1 cellular context compared by ENCODE assay signal in genomic region chr11:66336234-66337102, GRCh38.
TF ChIP-seq lines count a peak whose summit lies in the region.

RIN1 (minus strand) TSS chr11:66336434; CDS start chr11:66336402, 32 bp downstream.

TF ChIP-seq in HEK293, 187 proteins besides CTCF, POLR2A, EP300 and RAD21 (continued from another document and continues in another):
- TF ChIP-seq ZNF514 (tag by site-specific recombination; IDR thresholded peaks at IDR 0.05) (no peak), MYNN (tag by site-specific recombination; IDR thresholded peaks at IDR 0.05; ENCODE audit: borderline replicate concordance) (peak; percentile 86), HOXA7 (CRISPR knock-in tag; IDR thresholded peaks at IDR 0.05; ENCODE audit: borderline replicate concordance) (no peak), ZNF830 (tag by site-specific recombination; IDR thresholded peaks at IDR 0.05; ENCODE audit: low read depth) (no peak), ZNF433 (tag by site-specific recombination; IDR thresholded peaks at IDR 0.05; ENCODE audit: low read depth) (no peak), ZSCAN18 (tag by site-specific recombination; IDR thresholded peaks at IDR 0.05) (no peak), YY2 (tag by site-specific recombination; IDR thresholded peaks at IDR 0.05) (no peak), HOXD13 (CRISPR knock-in tag; IDR thresholded peaks at IDR 0.05; ENCODE audit: borderline replicate concordance) (no peak), ZNF544 (tag by site-specific recombination; IDR thresholded peaks at IDR 0.05) (no peak), ZXDB (tag by site-specific recombination; IDR thresholded peaks at IDR 0.05) (0 out of 2 replicates have a peak, but pooled peaks have one; percentile 23), ZNF221 (tag by site-specific recombination; IDR thresholded peaks at IDR 0.05; ENCODE audit: borderline replicate concordance) (no peak), KLF9 (tag by site-specific recombination; IDR thresholded peaks at IDR 0.05; ENCODE audit: low read depth) (peak; percentile 27; the same call in 1 of the 2 replicates), ZNF473 (tag by site-specific recombination; IDR thresholded peaks at IDR 0.05) (no peak), ZBTB17 (tag by site-specific recombination; IDR thresholded peaks at IDR 0.05) (no peak), ZNF513 (tag by site-specific recombination; IDR thresholded peaks at IDR 0.05) (no peak), ZNF280D (tag by site-specific recombination; IDR thresholded peaks at IDR 0.05) (no peak), SP2 (tag by site-specific recombination; IDR thresholded peaks at IDR 0.05) (peak; percentile 21; the same call in 1 of the 2 replicates), ZNF37A (tag by site-specific recombination; IDR thresholded peaks at IDR 0.05) (no peak), TCF7L2 (IDR thresholded peaks at IDR 0.05; ENCODE audit: borderline replicate concordance, low read depth, low read length) (no peak), ZNF670 (tag by site-specific recombination; IDR thresholded peaks at IDR 0.05; ENCODE audit: low read depth) (no peak), HIC1 (tag by site-specific recombination; IDR thresholded peaks at IDR 0.05) (peak; percentile 37; the same call in 1 of the 2 replicates), ZNF26 (tag by site-specific recombination; IDR thresholded peaks at IDR 0.05) (no peak), GLI4 (tag by site-specific recombination; IDR thresholded peaks at IDR 0.05) (no peak), ZNF239 (tag by site-specific recombination; IDR thresholded peaks at IDR 0.05) (no peak), ZNF114 (tag by site-specific recombination; IDR thresholded peaks at IDR 0.05) (no peak), ZNF292 (tag by site-specific recombination; IDR thresholded peaks at IDR 0.05; ENCODE audit: borderline replicate concordance, low read depth) (no peak), SP3 (tag by site-specific recombination; IDR thresholded peaks at IDR 0.05) (no peak), OVOL3 (tag by site-specific recombination; IDR thresholded peaks at IDR 0.05) (no peak), ZNF624 (tag by site-specific recombination; IDR thresholded peaks at IDR 0.05) (no peak), ZNF211 (tag by site-specific recombination; IDR thresholded peaks at IDR 0.05; ENCODE audit: low read depth) (no peak), ZNF549 (tag by site-specific recombination; IDR thresholded peaks at IDR 0.05) (no peak), ZNF623 (tag by site-specific recombination; IDR thresholded peaks at IDR 0.05) (no peak), ZNF175 (tag by site-specific recombination; IDR thresholded peaks at IDR 0.05) (no peak), ZNF48 (tag by site-specific recombination; IDR thresholded peaks at IDR 0.05) (no peak), ZNF664 (tag by site-specific recombination; IDR thresholded peaks at IDR 0.05) (no peak), ZNF280C (tag by site-specific recombination; IDR thresholded peaks at IDR 0.05) (no peak), GLIS1 (tag by site-specific recombination; IDR thresholded peaks at IDR 0.05) (peak; percentile 21; the same call in 1 of the 2 replicates), ZNF654 (tag by site-specific recombination; IDR thresholded peaks at IDR 0.05; ENCODE audit: low read depth) (peak; percentile 19; the same call in 1 of the 2 replicates), KLF8 (tag by site-specific recombination; IDR thresholded peaks at IDR 0.05) (no peak), ZNF449 (tag by site-specific recombination; IDR thresholded peaks at IDR 0.05) (no peak), ZBTB26 (tag by site-specific recombination; optimal IDR thresholded peaks at IDR 0.05) (no peak), ZNF426 (tag by site-specific recombination; IDR thresholded peaks at IDR 0.05) (no peak), ZNF600 (tag by site-specific recombination; IDR thresholded peaks at IDR 0.05) (peak; percentile 77), ZSCAN4 (tag by site-specific recombination; IDR thresholded peaks at IDR 0.05) (no peak), ZNF354C (tag by site-specific recombination; IDR thresholded peaks at IDR 0.05; ENCODE audit: borderline replicate concordance, low read depth) (no peak), ZNF394 (tag by site-specific recombination; IDR thresholded peaks at IDR 0.05; ENCODE audit: borderline replicate concordance) (no peak), SCRT1 (tag by site-specific recombination; IDR thresholded peaks at IDR 0.05; ENCODE audit: borderline replicate concordance) (no peak), ZBTB21 (tag by site-specific recombination; IDR thresholded peaks at IDR 0.05) (no peak), HOXC10 (CRISPR knock-in tag; IDR thresholded peaks at IDR 0.05) (no peak), ZSCAN16 (tag by site-specific recombination; IDR thresholded peaks at IDR 0.05) (no peak), BCL6B (tag by site-specific recombination; IDR thresholded peaks at IDR 0.05) (no peak), SCRT2 (tag by site-specific recombination; IDR thresholded peaks at IDR 0.05) (no peak), ZFHX2 (tag by site-specific recombination; conservative IDR thresholded peaks at IDR 0.05) (peak; percentile 88)
